ENCODE assay signal across 25 cellular contexts in genomic region chr12:52497975-52498374, GRCh38. TPM values are rescaled to one million over a fixed set of nuclear protein-coding genes. Genes with fewer than 3 reads are reported as not detected.
DNase-seq lines count a peak whose midpoint lies in the region; ATAC-seq and TF ChIP-seq lines count a peak whose summit lies in the region.
"Had no signal": no experiment of that assay in that cellular context is flagged by ENCODE, and none has a peak within 500 bp of the region (broad histone marks: within the 10 kb centered on the region; RNA-seq: fewer than 3 reads in every experiment).

No MANE protein-coding gene starts in this region.

- no peaks in the 10 kb centered on the region for H3K79me2 ChIP-seq in trophoblast cell (ENCODE audit: control insufficient read depth, insufficient read depth, low read length, poor library complexity)

- TF ChIP-seq CTCF in MCF 10A (IDR thresholded peaks at IDR 0.05; ENCODE audit: unreplicated experiment) (no peak), breast epithelium (IDR thresholded peaks at IDR 0.05) (no peak), RWPE2 (IDR thresholded peaks at IDR 0.05; ENCODE audit: poor library complexity, severe bottlenecking) (no peak), esophagus muscularis mucosa (IDR thresholded peaks at IDR 0.05) (no peak)

- H4K12ac ChIP-seq in trophoblast cell (ENCODE audit: low read depth, low read length): no peak overlapping the region

- peaks cover 73% of the 10 kb centered on the region for H3K4me1 Mint-ChIP-seq in MCF 10A (ENCODE audit: insufficient read depth, unreplicated experiment)

- H3K27ac ChIP-seq in breast epithelium (no peak overlapping the region), RWPE2 (ENCODE audit: poor library complexity, severe bottlenecking) (peak overlapping the region; percentile 100), esophagus muscularis mucosa (replicated peaks in 1 of 4) (no peak overlapping the region), trophoblast cell (ENCODE audit: low read depth, low read length) (no peak overlapping the region)
- H3K27ac ChIP-seq: 22Rv1; BLaER1 treated with 17β-estradiol and CSF1 and Interleukin-3, amounts not matched to agents 10 nM and 100 nM had no signal

- H2BK12ac ChIP-seq in trophoblast cell (ENCODE audit: low read length): no peak overlapping the region

- CTCF ChIA-PET in MCF 10A (lab: Yijun Ruan, JAX): interaction anchor here (1.0 to 5.6 kb wide), 3 partner anchors 9 to 115 kb away, joined by 4 to 50 read pairs (median 16); no protein-coding TSS in a partner anchor

- no peaks in the 10 kb centered on the region for H3K27me3 Mint-ChIP-seq in MCF 10A (ENCODE audit: insufficient read depth, unreplicated experiment)

- intact Hi-C loops in MCF 10A (cut with micrococcal nuclease) (no loop called here), breast epithelium (cut with DNase I; ENCODE audit: low total_unique reads) (no loop called here), esophagus muscularis mucosa (cut with DNase I) (no loop called here), sciatic nerve (cut with DNase I) (no loop called here)

- H3K79me1 ChIP-seq in trophoblast cell (ENCODE audit: low read length): no peaks in the 10 kb centered on the region

- H3K18ac ChIP-seq in trophoblast cell (ENCODE audit: low read length): no peak overlapping the region

- no peak for TF ChIP-seq EP300 in esophagus muscularis mucosa (IDR thresholded peaks at IDR 0.05)

- no peaks in the 10 kb centered on the region for H3K9me3 ChIP-seq in breast epithelium
- peaks cover 2% of the 10 kb centered on the region for H3K9me3 ChIP-seq in RWPE2 (ENCODE audit: severe bottlenecking)
- peaks cover 0 to 1% (median 0%) of the 10 kb centered on the region in 4 donors for H3K9me3 ChIP-seq in esophagus muscularis mucosa
- peaks cover 1% of the 10 kb centered on the region for H3K9me3 ChIP-seq in trophoblast cell (ENCODE audit: insufficient read depth, low read depth, low read length)
- H3K9me3 ChIP-seq: BE2C had no signal

- no peak overlapping the region for H2AFZ ChIP-seq in trophoblast cell (ENCODE audit: insufficient read depth, low read length, poor library complexity)
- H2AFZ ChIP-seq: GM23248 had no signal

- H4K8ac ChIP-seq in trophoblast cell (ENCODE audit: low read depth, low read length): no peak overlapping the region

- BruUV-seq in MCF 10A (replicated peaks; lab: Mats Ljungman, UMichigan): no TSS peak

- peaks cover 5% of the 10 kb centered on the region for H3K36me3 Mint-ChIP-seq in MCF 10A (ENCODE audit: insufficient read depth, unreplicated experiment)
- H3K36me3 Mint-ChIP-seq: CD14-positive monocyte; CD8-positive, alpha-beta memory T cell had no signal

- peaks cover 7% of the 10 kb centered on the region for H3K9me3 Mint-ChIP-seq in MCF 10A (ENCODE audit: unreplicated experiment)
- H3K9me3 Mint-ChIP-seq: CD4-positive, alpha-beta T cell; CD8-positive, alpha-beta memory T cell had no signal

- H2BK120ac ChIP-seq in trophoblast cell (ENCODE audit: insufficient read depth, low read length, poor library complexity): no peak overlapping the region

- H3K36me3 ChIP-seq in breast epithelium: no peaks in the 10 kb centered on the region
- no peaks in the 10 kb centered on the region for H3K36me3 ChIP-seq in RWPE2 (ENCODE audit: low read depth)
- H3K36me3 ChIP-seq in esophagus muscularis mucosa: no peaks in the 10 kb centered on the region
- no peaks in the 10 kb centered on the region for H3K36me3 ChIP-seq in trophoblast cell (ENCODE audit: control insufficient read depth in 1 of 2, insufficient read depth in 2 of 2, low read length in 2 of 2)
- H3K36me3 ChIP-seq: BE2C; BLaER1 treated with 17β-estradiol and CSF1 and Interleukin-3, amounts not matched to agents 10 nM and 100 nM had no signal

- peak overlapping the region; percentile 31 for H3K27ac Mint-ChIP-seq in MCF 10A (ENCODE audit: low read depth, unreplicated experiment)
- H3K27ac Mint-ChIP-seq: CD14-positive monocyte; CD4-positive, alpha-beta T cell; CD8-positive, alpha-beta memory T cell had no signal

- H3K4me3 Mint-ChIP-seq in MCF 10A (ENCODE audit: unreplicated experiment): no peak overlapping the region
- H3K4me3 Mint-ChIP-seq: CD14-positive monocyte; CD4-positive, alpha-beta T cell; CD8-positive, alpha-beta memory T cell; H9 had no signal

- no peak overlapping the region for H3K9ac ChIP-seq in trophoblast cell (ENCODE audit: low read length)
- H3K9ac ChIP-seq: BLaER1 treated with 17β-estradiol and CSF1 and Interleukin-3, amounts not matched to agents 10 nM and 100 nM had no signal

- H3K27me3 ChIP-seq in breast epithelium: no peaks in the 10 kb centered on the region
- H3K27me3 ChIP-seq in RWPE2 (ENCODE audit: insufficient read depth, poor library complexity, severe bottlenecking): no peaks in the 10 kb centered on the region
- H3K27me3 ChIP-seq in esophagus muscularis mucosa: no peaks in the 10 kb centered on the region
- H3K27me3 ChIP-seq in trophoblast cell (ENCODE audit: insufficient read depth, low read length): no peaks in the 10 kb centered on the region
- H3K27me3 ChIP-seq: BLaER1 treated with 17β-estradiol and CSF1 and Interleukin-3, amounts not matched to agents 10 nM and 100 nM had no signal

- H4K91ac ChIP-seq in trophoblast cell (ENCODE audit: low read depth, low read length): no peak overlapping the region

- no peak overlapping the region for H2AK5ac ChIP-seq in trophoblast cell (ENCODE audit: low read length)

- no peak overlapping the region for H3K4me2 ChIP-seq in trophoblast cell (ENCODE audit: low read length)
- H3K4me2 ChIP-seq: BLaER1 treated with 17β-estradiol and CSF1 and Interleukin-3, amounts not matched to agents 10 nM and 100 nM had no signal

- H3K4me1 ChIP-seq in breast epithelium: peaks cover 4 to 28% of the 10 kb centered on the region in 2 donors
- H3K4me1 ChIP-seq in RWPE2 (ENCODE audit: insufficient read depth, poor library complexity, severe bottlenecking): peaks cover 44% of the 10 kb centered on the region
- H3K4me1 ChIP-seq in esophagus muscularis mucosa: peaks cover 7 to 19% (median 12%) of the 10 kb centered on the region in 4 donors
- H3K4me1 ChIP-seq in trophoblast cell (ENCODE audit: control insufficient read depth in 1 of 2, insufficient read depth in 2 of 2, low read length in 2 of 2): peaks cover 10 to 12% of the 10 kb centered on the region in 2 experiments
- H3K4me1 ChIP-seq: BE2C had no signal

- POLR2A ChIA-PET in MCF 10A (lab: Yijun Ruan, JAX): interaction anchor here (5.6 to 28.5 kb wide), 3 partner anchors 14 to 378 kb away, joined by 117 to 1235 read pairs (median 141); partner anchors contain the start of gene KRT5

- no peak for ATAC-seq in RWPE2 (ENCODE audit: low read depth)
- ATAC-seq in sciatic nerve: no peak
- ATAC-seq: GM12878, HCT116 had no signal

- WGBS in esophagus muscularis mucosa: 93% methylated on average over 7 of the region's 7 CpGs
- WGBS in trophoblast cell (ENCODE audit: extremely low coverage, insufficient coverage, insufficient read length): no CpG with 5 or more reads among the region's 7 CpGs

- no peak overlapping the region for H3K23ac ChIP-seq in trophoblast cell (ENCODE audit: low read length)

- H2BK5ac ChIP-seq in trophoblast cell (ENCODE audit: low read depth, low read length, poor library complexity): no peak overlapping the region

- DNase-seq in MCF 10A (ENCODE audit: unreplicated experiment) (no peak), breast epithelium (ENCODE audit: low spot score in 2 of 2) (no peak), RWPE2 (ENCODE audit: low spot score) (no peak), esophagus muscularis mucosa (ENCODE audit: extremely low spot score) (peak; percentile 81), trophoblast cell (peak; percentile 85 to 92), NCI-H69 (lab: John Stamatoyannopoulos, UW) (no peak), sciatic nerve (ENCODE audit: low spot score) (no peak), NCI-H1105 (lab: John Stamatoyannopoulos, UW) (no peak)
- DNase-seq: ACHN; AML-193; BE2C; CD4-positive, alpha-beta T cell; CD8-positive, alpha-beta memory T cell; DMS 273 treated with DMSO at 0.1 percent for 48 hours; DMS79; EL; GDM1; GM23248; H9 had no signal

- TF ChIP-seq POLR2A in breast epithelium (IDR thresholded peaks at IDR 0.05): no peak
- TF ChIP-seq POLR2A in esophagus muscularis mucosa (IDR thresholded peaks at IDR 0.05; ENCODE audit: low read depth): no peak

- no peak overlapping the region for H3K4me3 ChIP-seq in breast epithelium
- H3K4me3 ChIP-seq in RWPE2 (ENCODE audit: severe bottlenecking): no peak overlapping the region
- H3K4me3 ChIP-seq in esophagus muscularis mucosa: no peak overlapping the region
- no peak overlapping the region for H3K4me3 ChIP-seq in trophoblast cell (ENCODE audit: low read depth, low read length)
- H3K4me3 ChIP-seq: BLaER1 treated with 17β-estradiol and CSF1 and Interleukin-3, amounts not matched to agents 10 nM and 100 nM; GM12878; GM23248 had no signal

- no peak overlapping the region for H3K14ac ChIP-seq in trophoblast cell (ENCODE audit: low read length)

- no peak overlapping the region for H3K4ac ChIP-seq in trophoblast cell (ENCODE audit: low read depth, low read length)

RNA-seq across cellular contexts. Expression of gene KRT6A, which starts 4.9 kb away (rescaled TPM):
- total RNA-seq in MCF 10A (2022) (1,403 and 1,688 TPM in 2 replicates), breast epithelium (1 to 10 TPM in 1 of 3 donors, under 1 TPM in 1, not detected in 1; 0.33 to 3.1 TPM), esophagus muscularis mucosa (1 to 10 TPM in 1 of 4 donors, not detected in 3; 5.4 TPM), sciatic nerve (not detected)
- polyA plus RNA-seq in trophoblast cell (2013): not detected in 2 replicates
- total RNA-seq: CD4-positive, alpha-beta T cell; CD8-positive, alpha-beta memory T cell; GM12878; GM23248; H4; H9 had no signal
- polyA plus RNA-seq: CD14-positive monocyte; CD8-positive, alpha-beta memory T cell; GM23248 had no signal

RNA-seq across cellular contexts. Expression of gene KRT5, which starts 22.2 kb away (rescaled TPM):
- total RNA-seq in MCF 10A (2022): 1,273 and 3,552 TPM in 2 replicates
- 100 to 1,000 TPM in 2 of 3 donors, 1 to 10 TPM in 1; 4.3 to 464 (median 413) TPM for total RNA-seq in breast epithelium
- total RNA-seq in esophagus muscularis mucosa: 1 to 10 TPM in 1 of 4 donors, under 1 TPM in 1, not detected in 2; 0.46 to 1.2 TPM
- polyA plus RNA-seq in trophoblast cell (2013): 0.04 and 0.07 TPM in 2 replicates
- 2.6 TPM for total RNA-seq in sciatic nerve
- total RNA-seq: CD8-positive, alpha-beta memory T cell; GM12878; GM23248; H4; H9 had no signal
- polyA plus RNA-seq: CD14-positive monocyte; CD8-positive, alpha-beta memory T cell; GM23248 had no signal

RNA-seq across cellular contexts. Expression of gene KRT6C, which starts 24.4 kb away (rescaled TPM):
- total RNA-seq in MCF 10A (2022) (0.19 and 0.44 TPM in 2 replicates), breast epithelium (not detected), esophagus muscularis mucosa (not detected), sciatic nerve (not detected)
- polyA plus RNA-seq in trophoblast cell (2013): not detected in 2 replicates
- total RNA-seq: CD4-positive, alpha-beta T cell; CD8-positive, alpha-beta memory T cell; GM12878; GM23248; H4; H9 had no signal
- polyA plus RNA-seq: CD14-positive monocyte; CD8-positive, alpha-beta memory T cell; GM12878; GM23248 had no signal

RNA-seq across cellular contexts. Expression of gene KRT6B, which starts 46.0 kb away (rescaled TPM):
- total RNA-seq in MCF 10A (2022): 2.3 and 3.3 TPM in 2 replicates
- 10 to 100 TPM in 2 of 3 donors, not detected in 1; 42.0 to 69.2 TPM for total RNA-seq in breast epithelium
- total RNA-seq in esophagus muscularis mucosa: not detected
- not detected in 2 replicates for polyA plus RNA-seq in trophoblast cell (2013)
- total RNA-seq in sciatic nerve: not detected
- total RNA-seq: CD4-positive, alpha-beta T cell; CD8-positive, alpha-beta memory T cell; GM12878; GM23248; H4; H9 had no signal
- polyA plus RNA-seq: CD14-positive monocyte; CD8-positive, alpha-beta memory T cell; GM23248 had no signal

RNA-seq across cellular contexts. Expression of gene KRT71, which starts 55.0 kb away (rescaled TPM):
- total RNA-seq in MCF 10A (2022): not detected in 2 replicates
- total RNA-seq in breast epithelium: under 1 TPM in 1 of 3 donors, not detected in 2; 0.16 TPM
- total RNA-seq in esophagus muscularis mucosa: not detected
- 0.07 and 0.11 TPM in 2 replicates for polyA plus RNA-seq in trophoblast cell (2013)
- not detected for total RNA-seq in sciatic nerve
- total RNA-seq: CD4-positive, alpha-beta T cell; CD8-positive, alpha-beta memory T cell; GM12878; GM23248; H4; H9 had no signal
- polyA plus RNA-seq: CD14-positive monocyte; CD8-positive, alpha-beta memory T cell; GM12878; GM23248 had no signal

Comparison
In these comparisons a context has a peak if more than half of its experiments do, and no peak if none do; other contexts are left out.
1. RNA of gene KRT6A, which starts 4.9 kb away (total RNA-seq): 1,403 to 1,688 TPM in MCF 10A; 0.33 to 3.1 TPM in breast epithelium, 5.4 TPM in esophagus muscularis mucosa and not detected in sciatic nerve (single experiment); every median in the first group is over 100 times any median in the second.
2. DNase-seq: peak in esophagus muscularis mucosa (single experiment) and trophoblast cell (2 of 2); none in MCF 10A (single experiment), breast epithelium (0 of 2), RWPE2 (single experiment), NCI-H69 (single experiment), sciatic nerve (single experiment) and NCI-H1105 (single experiment).